ENCODE assay signal across 8 cellular contexts in the genomic region with DNA sequence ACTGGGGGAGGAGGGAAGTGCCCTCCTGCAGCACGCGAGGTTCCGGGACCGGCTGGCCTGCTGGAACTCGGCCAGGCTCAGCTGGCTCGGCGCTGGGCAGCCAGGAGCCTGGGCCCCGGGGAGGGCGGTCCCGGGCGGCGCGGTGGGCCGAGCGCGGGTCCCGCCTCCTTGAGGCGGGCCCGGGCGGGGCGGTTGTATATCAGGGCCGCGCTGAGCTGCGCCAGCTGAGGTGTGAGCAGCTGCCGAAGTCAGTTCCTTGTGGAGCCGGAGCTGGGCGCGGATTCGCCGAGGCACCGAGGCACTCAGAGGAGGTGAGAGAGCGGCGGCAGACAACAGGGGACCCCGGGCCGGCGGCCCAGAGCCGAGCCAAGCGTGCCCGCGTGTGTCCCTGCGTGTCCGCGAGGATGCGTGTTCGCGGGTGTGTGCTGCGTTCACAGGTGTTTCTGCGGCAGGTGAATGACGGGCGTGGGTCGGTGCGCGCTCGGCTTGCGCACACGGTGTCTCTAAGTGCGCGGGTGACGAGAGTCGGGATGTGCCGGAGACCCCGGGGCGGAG. TPM values are rescaled to one million over a fixed set of nuclear protein-coding genes. Genes with fewer than 3 reads are reported as not detected.
DNase-seq lines count a peak whose midpoint lies in the region; ATAC-seq and TF ChIP-seq lines count a peak whose summit lies in the region.

A gene (plus strand): TSS at position 227 of the 555 bp plus-strand sequence. CDS start 5,388 bp downstream, outside the sequence.

- peak within 1 kb of the TSS; percentile 56 for H4K12ac ChIP-seq in trophoblast cell (ENCODE audit: low read depth, low read length)

- peak within 1 kb of the TSS; percentile 97 for H3K4me2 ChIP-seq in trophoblast cell (ENCODE audit: low read length)

- peak within 1 kb of the TSS; percentile 91 for H3K27ac Mint-ChIP-seq in HFFc6
- H3K27ac Mint-ChIP-seq in activated naive CD8-positive, alpha-beta T cell treated with anti-CD3 and anti-CD28 coated beads, Interleukin-2, amount 50 U/mL, for 24 hours = peak within 1 kb of the TSS; percentile 91

- DNase-seq in HFFc6 = peak; percentile 92
- DNase-seq in NCI-H1105 (lab: John Stamatoyannopoulos, UW) = peak; percentile 91
- peak; percentile 78 to 83 for DNase-seq in SW 1271 (lab: John Stamatoyannopoulos, UW)
- peak; percentile 79 for DNase-seq in activated naive CD8-positive, alpha-beta T cell treated with anti-CD3 and anti-CD28 coated beads, Interleukin-2, amount 50 U/mL, for 24 hours
- peak; percentile 95 for DNase-seq in cardiac muscle cell (ENCODE audit: low read depth in 1 of 2, low spot score in 1 of 2)
- DNase-seq in trophoblast cell = peak; percentile 86 to 95
- peak; percentile 96 for DNase-seq in transverse colon

- no peaks in the 10 kb centered on the region for H3K9me3 ChIP-seq in ES-I3 (ENCODE audit: control insufficient read depth, insufficient read depth, low read length)
- H3K9me3 ChIP-seq in cardiac muscle cell (ENCODE audit: low read depth) = no peaks in the 10 kb centered on the region
- H3K9me3 ChIP-seq in trophoblast cell (ENCODE audit: insufficient read depth, low read depth, low read length) = peaks cover 2% of the 10 kb centered on the region
- H3K9me3 ChIP-seq in transverse colon = no peaks in the 10 kb centered on the region

- H4K8ac ChIP-seq in trophoblast cell (ENCODE audit: low read depth, low read length) = peak within 1 kb of the TSS; percentile 86

- H3K79me2 ChIP-seq in trophoblast cell (ENCODE audit: control insufficient read depth, insufficient read depth, low read length, poor library complexity) = peaks cover 18% of the 10 kb centered on the region

- H3K36me3 Mint-ChIP-seq in HFFc6 (ENCODE audit: low read depth) = peaks cover 43% of the 10 kb centered on the region
- H3K36me3 Mint-ChIP-seq in activated naive CD8-positive, alpha-beta T cell treated with anti-CD3 and anti-CD28 coated beads, Interleukin-2, amount 50 U/mL, for 24 hours (ENCODE audit: low read depth) = peaks cover 4% of the 10 kb centered on the region

- intact Hi-C loops in transverse colon (cut with DNase I; ENCODE audit: low total_unique reads) = loop anchor here (10.0 kb wide), 1 partner anchor 254 kb away; no protein-coding TSS in a partner anchor

- peak; percentile 99 for TF ChIP-seq POLR2A in transverse colon (IDR thresholded peaks at IDR 0.05)

- H3K27me3 Mint-ChIP-seq in HFFc6 (ENCODE audit: insufficient read depth) = peaks cover 27% of the 10 kb centered on the region
- H3K27me3 Mint-ChIP-seq in activated naive CD8-positive, alpha-beta T cell treated with anti-CD3 and anti-CD28 coated beads, Interleukin-2, amount 50 U/mL, for 24 hours = peaks cover 14% of the 10 kb centered on the region

- H3K4me1 ChIP-seq in ES-I3 (ENCODE audit: insufficient read depth, low read length) (peaks cover 17% of the 10 kb centered on the region; the same call in 1 of the 2 replicates), cardiac muscle cell (ENCODE audit: low read depth) (peaks cover 20% of the 10 kb centered on the region), trophoblast cell (ENCODE audit: control insufficient read depth in 1 of 2, insufficient read depth in 2 of 2, low read length in 2 of 2) (peaks cover 29% of the 10 kb centered on the region in 2 experiments), transverse colon (peaks cover 22 to 52% (median 46%) of the 10 kb centered on the region in 4 donors)

- peaks cover 64% of the 10 kb centered on the region for H3K4me1 Mint-ChIP-seq in HFFc6 (ENCODE audit: low read depth)
- peaks cover 60% of the 10 kb centered on the region for H3K4me1 Mint-ChIP-seq in activated naive CD8-positive, alpha-beta T cell treated with anti-CD3 and anti-CD28 coated beads, Interleukin-2, amount 50 U/mL, for 24 hours

- peaks cover 18% of the 10 kb centered on the region for H3K36me3 ChIP-seq in ES-I3 (ENCODE audit: insufficient read depth, low read length)
- H3K36me3 ChIP-seq in cardiac muscle cell = no peaks in the 10 kb centered on the region
- peaks cover 8 to 16% of the 10 kb centered on the region in 2 experiments for H3K36me3 ChIP-seq in trophoblast cell (ENCODE audit: control insufficient read depth in 1 of 2, insufficient read depth in 2 of 2, low read length in 2 of 2)
- no peaks in the 10 kb centered on the region for H3K36me3 ChIP-seq in transverse colon

- peaks cover 10% of the 10 kb centered on the region for H3K9me3 Mint-ChIP-seq in HFFc6
- no peaks in the 10 kb centered on the region for H3K9me3 Mint-ChIP-seq in activated naive CD8-positive, alpha-beta T cell treated with anti-CD3 and anti-CD28 coated beads, Interleukin-2, amount 50 U/mL, for 24 hours

- H2BK120ac ChIP-seq in trophoblast cell (ENCODE audit: insufficient read depth, low read length, poor library complexity) = peak within 1 kb of the TSS; percentile 77

- TF ChIP-seq CTCF in HFFc6 (IDR thresholded peaks at IDR 0.05) (peak; percentile 41), cardiac muscle cell (IDR thresholded peaks at IDR 0.05; ENCODE audit: low read depth, low read length) (no peak), transverse colon (IDR thresholded peaks at IDR 0.05) (peak in 1 of 5 experiments; percentile 31)

- no peak within 1 kb of the TSS for H2AK5ac ChIP-seq in trophoblast cell (ENCODE audit: low read length)

- WGBS in trophoblast cell (ENCODE audit: extremely low coverage, insufficient coverage, insufficient read length) = no CpG with 5 or more reads among the region's 63 CpGs
- WGBS in transverse colon (ENCODE audit: low coverage in 1 of 2), 2 donors = 1% methylated on average over 38 of the region's 63 CpGs; no CpG with 5 or more reads in 1 of the 2 donors

- H3K27me3 ChIP-seq in cardiac muscle cell (peaks cover 11% of the 10 kb centered on the region), trophoblast cell (ENCODE audit: insufficient read depth, low read length) (peaks cover 6% of the 10 kb centered on the region), transverse colon (no peaks in the 10 kb centered on the region)

- H3K79me1 ChIP-seq in trophoblast cell (ENCODE audit: low read length) = peaks cover 38% of the 10 kb centered on the region

- peak within 1 kb of the TSS; percentile 80 for H3K27ac ChIP-seq in cardiac muscle cell
- peak within 1 kb of the TSS; percentile 84 for H3K27ac ChIP-seq in trophoblast cell (ENCODE audit: low read depth, low read length)
- H3K27ac ChIP-seq in transverse colon = peak within 1 kb of the TSS; percentile 96 to 98 (median 97)

- peak within 1 kb of the TSS; percentile 99 for H4K91ac ChIP-seq in trophoblast cell (ENCODE audit: low read depth, low read length)

- H3K9ac ChIP-seq in ES-I3 (ENCODE audit: low read depth, low read length) = peak within 1 kb of the TSS; percentile 78
- peak within 1 kb of the TSS; percentile 93 for H3K9ac ChIP-seq in trophoblast cell (ENCODE audit: low read length)

- H3K4ac ChIP-seq in trophoblast cell (ENCODE audit: low read depth, low read length) = peak within 1 kb of the TSS; percentile 60

- peak within 1 kb of the TSS; percentile 83 for H2BK12ac ChIP-seq in trophoblast cell (ENCODE audit: low read length)

- H2AFZ ChIP-seq in trophoblast cell (ENCODE audit: insufficient read depth, low read length, poor library complexity) = peak within 1 kb of the TSS; percentile 43

- in situ Hi-C loops in transverse colon (cut with MboI; ENCODE audit: low pct_ligation_motif_present in 1 of 4, low pct_unique_long_range_greater_than_20kb in 1 of 4, low sequenced_read_pairs in 3 of 4) = no loop called here

- H3K23ac ChIP-seq in trophoblast cell (ENCODE audit: low read length) = no peak within 1 kb of the TSS

- peak within 1 kb of the TSS; percentile 89 for H3K18ac ChIP-seq in trophoblast cell (ENCODE audit: low read length)

- H2BK5ac ChIP-seq in trophoblast cell (ENCODE audit: low read depth, low read length, poor library complexity) = peak within 1 kb of the TSS; percentile 96

- peak within 1 kb of the TSS; percentile 89 for H3K14ac ChIP-seq in trophoblast cell (ENCODE audit: low read length)

- peak within 1 kb of the TSS; percentile 40 for H3K4me3 ChIP-seq in cardiac muscle cell
- H3K4me3 ChIP-seq in trophoblast cell (ENCODE audit: low read depth, low read length) = peak within 1 kb of the TSS; percentile 89
- peak within 1 kb of the TSS; percentile 66 to 84 (median 78) for H3K4me3 ChIP-seq in transverse colon

- peak; percentile 70 for ATAC-seq in activated naive CD8-positive, alpha-beta T cell treated with anti-CD3 and anti-CD28 coated beads, Interleukin-2, amount 50 U/mL, for 24 hours

- TF ChIP-seq EP300 in transverse colon (IDR thresholded peaks at IDR 0.05; ENCODE audit: low read depth) = peak; percentile 61

- H3K4me3 Mint-ChIP-seq in HFFc6 = peak within 1 kb of the TSS; percentile 97
- H3K4me3 Mint-ChIP-seq in activated naive CD8-positive, alpha-beta T cell treated with anti-CD3 and anti-CD28 coated beads, Interleukin-2, amount 50 U/mL, for 24 hours = peak within 1 kb of the TSS; percentile 91

RNA-seq across cellular contexts. Expression of the gene that starts here (rescaled TPM):
- total RNA-seq in HFFc6 (2021; fragmentation: NEBNext Ultra II Directional; extraction: Animal tissue kit (Norgen Biotek cat#: 25700)) = 100 to 1,000 TPM; 496 to 872 (median 617) TPM
- 60.8 and 119 TPM in 2 replicates for total RNA-seq in cardiac muscle cell
- polyA plus RNA-seq in cardiac muscle cell = 70.8 and 141 TPM in 2 replicates
- polyA plus RNA-seq in trophoblast cell (2013) = 171 and 186 TPM in 2 replicates
- 100 to 1,000 TPM in 3 of 4 donors, 10 to 100 TPM in 1; 34.6 to 613 (median 264) TPM for total RNA-seq in transverse colon

Comparison
In these comparisons a context has a peak if more than half of its experiments do, and no peak if none do; other contexts are left out.
1. Peak in every context shown above with its lines: DNase-seq, ATAC-seq, H3K4me3 ChIP-seq and H3K27ac ChIP-seq.